Comparison of ENCODE assay signal across 23 cellular contexts in the genomic region with DNA sequence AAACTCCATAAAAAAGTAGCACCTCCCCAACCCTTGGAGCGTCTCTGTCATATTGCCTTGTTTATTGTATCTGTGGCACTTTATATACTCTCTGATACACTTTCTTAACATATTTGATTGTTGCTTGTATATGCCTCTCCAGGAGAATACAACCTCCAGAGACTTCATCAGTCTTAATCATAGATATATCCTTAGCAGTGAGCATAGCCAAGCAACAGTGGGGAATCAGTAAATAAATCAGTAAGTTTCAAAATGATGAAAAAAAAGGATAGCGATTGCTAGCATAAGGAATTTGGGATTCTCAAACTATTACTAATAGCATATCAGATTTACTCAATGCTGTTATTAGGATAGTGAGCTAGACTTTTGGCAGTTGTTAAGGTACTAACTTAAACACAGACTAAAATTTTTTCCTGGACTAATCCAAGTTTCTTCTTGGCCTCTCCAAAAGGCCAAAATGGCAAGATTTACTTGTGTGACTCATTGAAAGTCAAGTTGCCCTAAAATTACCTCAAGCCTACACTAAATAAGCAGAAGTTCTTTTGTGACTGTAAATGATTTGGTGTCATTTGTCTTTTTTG.
A peak's percentile ranks its signal among the peaks of the same experiment; 100 is the strongest.
DNase-seq lines count a peak whose midpoint lies in the region; ATAC-seq and TF ChIP-seq lines count a peak whose summit lies in the region.
"Had no signal": no experiment of that assay in that cellular context is flagged by ENCODE, and none has a peak within 500 bp of the region (broad histone marks: within the 10 kb centered on the region; RNA-seq: fewer than 3 reads in every experiment).

No MANE protein-coding gene starts in this region.

- no peaks in the 10 kb centered on the region for H3K4me1 ChIP-seq in colonic mucosa
- H3K4me1 ChIP-seq in naive thymus-derived CD4-positive, alpha-beta T cell (ENCODE audit: control insufficient read depth in 2 of 2, insufficient read depth in 2 of 2, low read length in 2 of 2), result no peaks in the 10 kb centered on the region

- H3K27me3 Mint-ChIP-seq in naive thymus-derived CD4-positive, alpha-beta T cell, result peaks cover 0 to 2% (median 0%) of the 10 kb centered on the region in 5 donors
- H3K27me3 Mint-ChIP-seq: CD4-positive, alpha-beta memory T cell had no signal

- no peaks in the 10 kb centered on the region for H3K36me3 Mint-ChIP-seq in naive thymus-derived CD4-positive, alpha-beta T cell

- TF ChIP-seq CTCF in colonic mucosa (IDR thresholded peaks at IDR 0.05), result no peak

- intact Hi-C loops in colonic mucosa (cut with DNase I), result no loop called here
- intact Hi-C loops in left colon (cut with DNase I, micrococcal nuclease), result no loop called here
- intact Hi-C loops in naive thymus-derived CD4-positive, alpha-beta T cell (cut with micrococcal nuclease), result no loop called here

- POLR2A ChIA-PET in naive thymus-derived CD4-positive, alpha-beta T cell (lab: Charles Lee), result no interaction called here

- H3K4me3 ChIP-seq in colonic mucosa, result no peak overlapping the region
- H3K4me3 ChIP-seq in naive thymus-derived CD4-positive, alpha-beta T cell (ENCODE audit: low read length), result no peak overlapping the region
- H3K4me3 ChIP-seq: BLaER1 had no signal

- H3K9ac ChIP-seq in colonic mucosa (ENCODE audit: low read depth in 2 of 2, low read length in 2 of 2), result no peak overlapping the region
- H3K9ac ChIP-seq: BLaER1 had no signal

- peaks cover 0 to 2% (median 0%) of the 10 kb centered on the region in 11 donors for H3K9me3 Mint-ChIP-seq in naive thymus-derived CD4-positive, alpha-beta T cell
- H3K9me3 Mint-ChIP-seq: H9 had no signal

- no peak overlapping the region for H3K27ac Mint-ChIP-seq in naive thymus-derived CD4-positive, alpha-beta T cell
- H3K27ac Mint-ChIP-seq: CD4-positive, alpha-beta memory T cell; H9; HFFc6 had no signal

- no peaks in the 10 kb centered on the region for H3K27me3 ChIP-seq in colonic mucosa
- no peaks in the 10 kb centered on the region for H3K27me3 ChIP-seq in naive thymus-derived CD4-positive, alpha-beta T cell (ENCODE audit: control insufficient read depth in 2 of 2, insufficient read depth in 2 of 2, low read length in 2 of 2)
- H3K27me3 ChIP-seq: BLaER1 had no signal

- H3K4me3 Mint-ChIP-seq in naive thymus-derived CD4-positive, alpha-beta T cell, result no peak overlapping the region
- H3K4me3 Mint-ChIP-seq: CD4-positive, alpha-beta memory T cell; H9; HFFc6 had no signal

- DNase-seq in HS-27A (ENCODE audit: low read depth), result peak; percentile 27
- DNase-seq in colonic mucosa, result no peak
- no peak for DNase-seq in left colon
- DNase-seq in GM03348 (ENCODE audit: low spot score), result no peak
- no peak for DNase-seq in NK-92 treated with Interleukin-12 subunit alpha and Interleukin-12 subunit beta, amount 100 ng/mL, for 24 hours (lab: John Stamatoyannopoulos, UW)
- no peak for DNase-seq in naive thymus-derived CD4-positive, alpha-beta T cell
- DNase-seq in NCI-H2196 treated with DMSO at 0.1 percent for 48 hours (lab: John Stamatoyannopoulos, UW; ENCODE audit: unreplicated experiment), result no peak
- DNase-seq: ACHN; Calu3; CD4-positive, alpha-beta memory T cell; DMS153; H9; HFFc6; KG1; NCI-H1092 treated with DMSO at 0.1 percent for 48 hours; NCI-H1436 treated with DMSO at 0.1 percent for 48 hours; NCI-H1930; NCI-H2227 treated with DMSO at 0.1 percent for 48 hours; NCI-H510A; NCI-H748 treated with DMSO at 0.1 percent for 48 hours had no signal

- peaks cover 0 to 2% (median 0%) of the 10 kb centered on the region in 7 donors for H3K4me1 Mint-ChIP-seq in naive thymus-derived CD4-positive, alpha-beta T cell

- H3K36me3 ChIP-seq in colonic mucosa, result no peaks in the 10 kb centered on the region
- H3K36me3 ChIP-seq in naive thymus-derived CD4-positive, alpha-beta T cell (ENCODE audit: control insufficient read depth in 2 of 3, insufficient read depth in 3 of 3, low read length in 3 of 3), result no peaks in the 10 kb centered on the region
- H3K36me3 ChIP-seq: BLaER1 had no signal

- CTCF ChIA-PET in naive thymus-derived CD4-positive, alpha-beta T cell (lab: Charles Lee), result no interaction called here

- H3K9me3 ChIP-seq in colonic mucosa, result no peaks in the 10 kb centered on the region
- no peaks in the 10 kb centered on the region for H3K9me3 ChIP-seq in naive thymus-derived CD4-positive, alpha-beta T cell (ENCODE audit: control insufficient read depth in 2 of 3, low read length in 3 of 3)
- H3K9me3 ChIP-seq: BLaER1 had no signal

- peak overlapping the region; percentile 35 for H3K27ac ChIP-seq in colonic mucosa
- no peak overlapping the region for H3K27ac ChIP-seq in naive thymus-derived CD4-positive, alpha-beta T cell (ENCODE audit: low read depth, low read length)
- H3K27ac ChIP-seq: BLaER1, HL-60 had no signal

- ATAC-seq in left colon, result peak; percentile 10
- no peak for ATAC-seq in naive thymus-derived CD4-positive, alpha-beta T cell
- ATAC-seq: Right ventricle myocardium inferior had no signal
